ENCODE assay signal across 9 cellular contexts in genomic region chr5:102536323-102536928, GRCh38. TPM values are rescaled to one million over a fixed set of nuclear protein-coding genes. Genes with fewer than 3 reads are reported as not detected.
A peak's percentile ranks its signal among the peaks of the same experiment; 100 is the strongest.
DNase-seq lines count a peak whose midpoint lies in the region.
"Had no signal": no experiment of that assay in that cellular context is flagged by ENCODE, and none has a peak within 500 bp of the region (broad histone marks: within the 10 kb centered on the region; RNA-seq: fewer than 3 reads in every experiment).

No MANE protein-coding gene starts in this region.

- in situ Hi-C loops in SK-MEL-5 (cut with HindIII; ENCODE audit: low pct_unique_long_range_greater_than_20kb, low sequenced_read_pairs), result no loop called here

- H3K9ac ChIP-seq in mesendoderm (ENCODE audit: low read length), result no peak overlapping the region

- DNase-seq in CD1c-positive myeloid dendritic cell (ENCODE audit: extremely low spot score) (peak; percentile 19), HT-29 (ENCODE audit: low spot score) (peak; percentile 34), SK-MEL-5 (ENCODE audit: low read depth, low spot score) (peak; percentile 33), inferior parietal cortex (ENCODE audit: extremely low spot score) (peak; percentile 26), anterior cingulate cortex (lab: John Stamatoyannopoulos, UW) (no peak), mesendoderm (no peak), RPMI8226 (no peak)
- no peak for DNase-seq in activated naive CD4-positive, alpha-beta T cell treated with anti-CD3 and anti-CD28 coated beads for 36 hours

- no peak overlapping the region for H3K27ac ChIP-seq in mesendoderm (ENCODE audit: low read depth, low read length)

- H3K79me1 ChIP-seq in mesendoderm (ENCODE audit: low read length), result no peaks in the 10 kb centered on the region

- H3K23ac ChIP-seq in mesendoderm (ENCODE audit: low read length), result no peak overlapping the region

- no peak overlapping the region for H3K4me3 ChIP-seq in mesendoderm (ENCODE audit: low read length)

- no peak overlapping the region for H2BK15ac ChIP-seq in mesendoderm (replicated peaks; ENCODE audit: low read depth)

- no peak overlapping the region for H3K27ac Mint-ChIP-seq in activated naive CD4-positive, alpha-beta T cell treated with anti-CD3 and anti-CD28 coated beads for 36 hours
- H3K27ac Mint-ChIP-seq: IgD-negative memory B cell had no signal

- no peaks in the 10 kb centered on the region for H3K27me3 ChIP-seq in mesendoderm (ENCODE audit: insufficient read depth, low read length, poor library complexity)

- H4K5ac ChIP-seq in mesendoderm (ENCODE audit: low read length), result no peak overlapping the region

- no peak overlapping the region for H3K18ac ChIP-seq in mesendoderm (ENCODE audit: low read length)

- intact Hi-C loops in activated naive CD4-positive, alpha-beta T cell treated with anti-CD3 and anti-CD28 coated beads for 36 hours (cut with micrococcal nuclease), result loop anchor here (1.0 to 5.0 kb wide), 7 partner anchors 134 to 941 kb away; no protein-coding TSS in a partner anchor

- H3K27me3 Mint-ChIP-seq in activated naive CD4-positive, alpha-beta T cell treated with anti-CD3 and anti-CD28 coated beads for 36 hours (ENCODE audit: low read depth), result peaks cover 4% of the 10 kb centered on the region

- H3K9me3 Mint-ChIP-seq in activated naive CD4-positive, alpha-beta T cell treated with anti-CD3 and anti-CD28 coated beads for 36 hours, result no peaks in the 10 kb centered on the region
- H3K9me3 Mint-ChIP-seq: IgD-negative memory B cell had no signal

- CTCF ChIA-PET in activated naive CD4-positive, alpha-beta T cell treated with anti-CD3 and anti-CD28 coated beads for 36 hours (lab: Charles Lee), result interaction anchor here (0.7 to 1.7 kb wide), 6 partner anchors 9 to 939 kb away, joined by 3 to 6 read pairs (median 3); no protein-coding TSS in a partner anchor

- no peak overlapping the region for H2BK5ac ChIP-seq in mesendoderm (ENCODE audit: low read length)

- no peak overlapping the region for H3K56ac ChIP-seq in mesendoderm (ENCODE audit: low read length)

- no peaks in the 10 kb centered on the region for H3K36me3 ChIP-seq in mesendoderm (ENCODE audit: control insufficient read depth, insufficient read depth, low read length)

- no peaks in the 10 kb centered on the region for H3K79me2 ChIP-seq in mesendoderm (ENCODE audit: control insufficient read depth, insufficient read depth, low read length)

- no peak overlapping the region for H4K8ac ChIP-seq in mesendoderm (ENCODE audit: low read depth, low read length)

- H3K36me3 Mint-ChIP-seq in activated naive CD4-positive, alpha-beta T cell treated with anti-CD3 and anti-CD28 coated beads for 36 hours (ENCODE audit: low read depth), result no peaks in the 10 kb centered on the region
- H3K36me3 Mint-ChIP-seq: IgD-negative memory B cell had no signal

- no peak overlapping the region for H3K4ac ChIP-seq in mesendoderm (ENCODE audit: low read depth, low read length)

- no peaks in the 10 kb centered on the region for H3K4me1 Mint-ChIP-seq in activated naive CD4-positive, alpha-beta T cell treated with anti-CD3 and anti-CD28 coated beads for 36 hours (ENCODE audit: low read depth)
- H3K4me1 Mint-ChIP-seq: IgD-negative memory B cell had no signal

- H3K4me1 ChIP-seq in mesendoderm (ENCODE audit: control insufficient read depth, low read depth, low read length), result no peaks in the 10 kb centered on the region

- no peak overlapping the region for H2AK5ac ChIP-seq in mesendoderm (ENCODE audit: low read length)

- no peak overlapping the region for H2BK120ac ChIP-seq in mesendoderm (ENCODE audit: low read depth, low read length)

- no peak overlapping the region for H3K4me3 Mint-ChIP-seq in activated naive CD4-positive, alpha-beta T cell treated with anti-CD3 and anti-CD28 coated beads for 36 hours
- H3K4me3 Mint-ChIP-seq: IgD-negative memory B cell had no signal

- H3K4me2 ChIP-seq in mesendoderm (ENCODE audit: low read length), result no peak overlapping the region

RNA-seq across cellular contexts. Expression of gene SLCO6A1, which starts 37.6 kb away (rescaled TPM):
- total RNA-seq in HT-29 (2014; rRNA removed; shearing (Covaris generic)), result not detected in 2 replicates
- total RNA-seq in SK-MEL-5 (2014; rRNA removed; shearing (Covaris generic)), result not detected in 2 replicates
- not detected in 2 replicates for polyA plus RNA-seq in SK-MEL-5 (2015; cell fraction: cytosol; rRNA removed)
- not detected in 2 replicates for polyA plus RNA-seq in SK-MEL-5 (2015; cell fraction: nucleus; rRNA removed)
- 0.06 TPM for polyA plus RNA-seq in mesendoderm (2013, experiment 1 of 2)
- not detected for polyA plus RNA-seq in mesendoderm (2013, experiment 2 of 2)
- not detected for total RNA-seq in activated naive CD4-positive, alpha-beta T cell treated with anti-CD3 and anti-CD28 coated beads for 36 hours
- polyA plus RNA-seq: IgD-negative memory B cell had no signal

Comparison
In these comparisons a context has a peak if more than half of its experiments do, and no peak if none do; other contexts are left out.
1. DNase-seq: peak in CD1c-positive myeloid dendritic cell (single experiment), HT-29 (single experiment), SK-MEL-5 (single experiment) and inferior parietal cortex (single experiment); none in anterior cingulate cortex (0 of 58), mesendoderm (single experiment), RPMI8226 (single experiment) and activated naive CD4-positive, alpha-beta T cell treated with anti-CD3 and anti-CD28 coated beads for 36 hours (single experiment).